In genomic region chr17:70053241-70054234, GRCh38 we compare ENCODE assay signal across 19 cellular contexts. TPM values are rescaled to one million over a fixed set of nuclear protein-coding genes. Genes with fewer than 3 reads are reported as not detected.
A peak's percentile ranks its signal among the peaks of the same experiment; 100 is the strongest.
DNase-seq lines count a peak whose midpoint lies in the region; ATAC-seq, FAIRE-seq and TF ChIP-seq lines count a peak whose summit lies in the region.
"Had no signal": no experiment of that assay in that cellular context is flagged by ENCODE, and none has a peak within 500 bp of the region (broad histone marks: within the 10 kb centered on the region; RNA-seq: fewer than 3 reads in every experiment).

No MANE protein-coding gene starts in this region.

- H3K27ac Mint-ChIP-seq in HFFc6: no peak overlapping the region
- H3K27ac Mint-ChIP-seq in activated T-helper 17 cell treated with anti-CD3 and anti-CD28 coated beads, Interleukin-2, amount 50 U/mL, for 72 hours: no peak overlapping the region
- H3K27ac Mint-ChIP-seq: activated B cell treated with CpG ODN at 0.5 μM for 24 hours had no signal

- no peak for FAIRE-seq in kidney (lab: Jason Lieb, UNC)

- peaks cover 10% of the 10 kb centered on the region for H3K4me1 Mint-ChIP-seq in HFFc6 (ENCODE audit: low read depth)
- no peaks in the 10 kb centered on the region for H3K4me1 Mint-ChIP-seq in activated T-helper 17 cell treated with anti-CD3 and anti-CD28 coated beads, Interleukin-2, amount 50 U/mL, for 72 hours
- H3K4me1 Mint-ChIP-seq: activated B cell treated with CpG ODN at 0.5 μM for 24 hours had no signal

- H3K27me3 Mint-ChIP-seq in HFFc6 (ENCODE audit: insufficient read depth): no peaks in the 10 kb centered on the region
- H3K27me3 Mint-ChIP-seq in activated T-helper 17 cell treated with anti-CD3 and anti-CD28 coated beads, Interleukin-2, amount 50 U/mL, for 72 hours: peaks cover 13% of the 10 kb centered on the region
- H3K27me3 Mint-ChIP-seq: activated B cell treated with CpG ODN at 0.5 μM for 24 hours had no signal

- peak overlapping the region; percentile 12 to 39 (median 29) for H3K4me3 ChIP-seq in breast epithelium
- peak overlapping the region; percentile 44 to 50 for H3K4me3 ChIP-seq in kidney (ENCODE audit: low read length in 2 of 2)
- H3K4me3 ChIP-seq: lung had no signal

- peak overlapping the region; percentile 64; the same call in 1 of the 2 replicates for H3K4me3 Mint-ChIP-seq in HFFc6
- no peak overlapping the region for H3K4me3 Mint-ChIP-seq in activated T-helper 17 cell treated with anti-CD3 and anti-CD28 coated beads, Interleukin-2, amount 50 U/mL, for 72 hours
- H3K4me3 Mint-ChIP-seq: activated B cell treated with CpG ODN at 0.5 μM for 24 hours had no signal

- peak overlapping the region in 1 of 2 donors; percentile 33 for H3K27ac ChIP-seq in breast epithelium
- H3K27ac ChIP-seq in kidney (ENCODE audit: low read depth in 2 of 2, low read length in 2 of 2): peak overlapping the region; percentile 59 to 68

- no peaks in the 10 kb centered on the region for H3K9me3 Mint-ChIP-seq in HFFc6
- H3K9me3 Mint-ChIP-seq in activated T-helper 17 cell treated with anti-CD3 and anti-CD28 coated beads, Interleukin-2, amount 50 U/mL, for 72 hours: no peaks in the 10 kb centered on the region
- H3K9me3 Mint-ChIP-seq: activated B cell treated with CpG ODN at 0.5 μM for 24 hours had no signal

- H3K36me3 Mint-ChIP-seq in HFFc6 (ENCODE audit: low read depth): no peaks in the 10 kb centered on the region
- no peaks in the 10 kb centered on the region for H3K36me3 Mint-ChIP-seq in activated T-helper 17 cell treated with anti-CD3 and anti-CD28 coated beads, Interleukin-2, amount 50 U/mL, for 72 hours (ENCODE audit: low read depth)

- no peak for TF ChIP-seq POLR2A in breast epithelium (IDR thresholded peaks at IDR 0.05)

- H3K27me3 ChIP-seq in breast epithelium: no peaks in the 10 kb centered on the region

- H3K9ac ChIP-seq in kidney (ENCODE audit: low read length in 2 of 2): peak overlapping the region in 1 of 2 donors; percentile 47
- H3K9ac ChIP-seq: SK-N-SH had no signal

- H3K36me3 ChIP-seq in breast epithelium (no peaks in the 10 kb centered on the region), kidney (ENCODE audit: control insufficient read depth in 1 of 2, insufficient read depth in 2 of 2, low read length in 2 of 2) (no peaks in the 10 kb centered on the region)

- ATAC-seq in sciatic nerve (peak; percentile 75), GM21367 (IDR thresholded peaks at IDR 0.05; ENCODE audit: unreplicated experiment) (no peak), GM21717 (IDR thresholded peaks at IDR 0.05; ENCODE audit: unreplicated experiment) (no peak)
- no peak for ATAC-seq in activated T-helper 17 cell treated with anti-CD3 and anti-CD28 coated beads, Interleukin-2, amount 50 U/mL, for 72 hours (replicated peaks)
- ATAC-seq: stimulated activated naive CD8-positive, alpha-beta T cell treated with anti-CD3 and anti-CD28 coated beads, Interleukin-15, Interleukin-2, amounts not matched to agents 100 U/mL and 50 U/mL, for 24 hours had no signal

- intact Hi-C loops in breast epithelium (cut with DNase I; ENCODE audit: low total_unique reads) (no loop called here), kidney (cut with DNase I) (no loop called here), sciatic nerve (cut with DNase I) (no loop called here)

- DNase-seq in HFFc6 (no peak), breast epithelium (ENCODE audit: low spot score in 2 of 2) (no peak), kidney (no peak), sciatic nerve (ENCODE audit: low spot score) (no peak), glomerular visceral epithelial cell (ENCODE audit: extremely low spot score) (no peak)
- DNase-seq: activated B cell treated with CpG ODN at 0.5 μM for 24 hours; activated T-cell treated with anti-CD3 and anti-CD28 coated beads, Interleukin-2, amount 50 U/mL, for 1 hour; effector CD4-positive, alpha-beta T cell; head of caudate nucleus; KBM-7; NCI-H2029 treated with DMSO at 0.1 percent for 48 hours; SK-N-SH; stimulated activated CD4-positive, alpha-beta T cell treated with anti-CD3 and anti-CD28 coated beads, Interleukin-4, amount 100 ng/mL, for 4 hours; stimulated activated naive CD8-positive, alpha-beta T cell treated with anti-CD3 and anti-CD28 coated beads, Interleukin-15, Interleukin-2, amounts not matched to agents 100 U/mL and 50 U/mL, for 24 hours had no signal

- no peak for TF ChIP-seq CTCF in HFFc6 (IDR thresholded peaks at IDR 0.05)
- TF ChIP-seq CTCF in breast epithelium (IDR thresholded peaks at IDR 0.05): no peak
- TF ChIP-seq CTCF in kidney (IDR thresholded peaks at IDR 0.05; ENCODE audit: borderline replicate concordance, extremely low read depth, insufficient read depth): no peak

- H3K4me1 ChIP-seq in breast epithelium (no peaks in the 10 kb centered on the region), kidney (ENCODE audit: control insufficient read depth in 1 of 2, insufficient read depth in 1 of 2, low read depth in 1 of 2, low read length in 2 of 2) (no peaks in the 10 kb centered on the region)

- H3K9me3 ChIP-seq in breast epithelium: no peaks in the 10 kb centered on the region
- H3K9me3 ChIP-seq in kidney (ENCODE audit: control insufficient read depth in 1 of 2, low read length in 2 of 2): no peaks in the 10 kb centered on the region
- H3K9me3 ChIP-seq: SK-N-SH had no signal

RNA-seq across cellular contexts. Expression of gene KCNJ16, which starts 21.5 kb away (rescaled TPM):
- total RNA-seq in HFFc6 (2021; fragmentation: NEBNext Ultra II Directional; extraction: Animal tissue kit (Norgen Biotek cat#: 25700)): not detected
- total RNA-seq in breast epithelium (10 to 100 TPM in 1 of 3 donors, 1 to 10 TPM in 1, under 1 TPM in 1; 0.32 to 18.6 (median 1.3) TPM), kidney (281 TPM), sciatic nerve (10.3 TPM)
- polyA plus RNA-seq in kidney (ENCODE audit: insufficient read depth, low read depth, low replicate concordance): 163 TPM
- total RNA-seq in activated T-helper 17 cell treated with anti-CD3 and anti-CD28 coated beads, Interleukin-2, amount 50 U/mL, for 72 hours: not detected
- total RNA-seq: activated B cell treated with CpG ODN at 0.5 μM for 24 hours had no signal
- polyA plus RNA-seq: BJ, SK-N-SH had no signal

Comparison
In these comparisons a context has a peak if more than half of its experiments do, and no peak if none do; other contexts are left out.
1. RNA of gene KCNJ16, which starts 21.5 kb away (total RNA-seq): 281 TPM in kidney (single experiment); 10.3 TPM in sciatic nerve (single experiment), 0.32 to 18.6 TPM in breast epithelium, not detected in HFFc6 and not detected in activated T-helper 17 cell treated with anti-CD3 and anti-CD28 coated beads, Interleukin-2, amount 50 U/mL, for 72 hours; every median in the first group is over 10 times any median in the second.